ENCODE assay signal across 1 cellular context in the genomic region with DNA sequence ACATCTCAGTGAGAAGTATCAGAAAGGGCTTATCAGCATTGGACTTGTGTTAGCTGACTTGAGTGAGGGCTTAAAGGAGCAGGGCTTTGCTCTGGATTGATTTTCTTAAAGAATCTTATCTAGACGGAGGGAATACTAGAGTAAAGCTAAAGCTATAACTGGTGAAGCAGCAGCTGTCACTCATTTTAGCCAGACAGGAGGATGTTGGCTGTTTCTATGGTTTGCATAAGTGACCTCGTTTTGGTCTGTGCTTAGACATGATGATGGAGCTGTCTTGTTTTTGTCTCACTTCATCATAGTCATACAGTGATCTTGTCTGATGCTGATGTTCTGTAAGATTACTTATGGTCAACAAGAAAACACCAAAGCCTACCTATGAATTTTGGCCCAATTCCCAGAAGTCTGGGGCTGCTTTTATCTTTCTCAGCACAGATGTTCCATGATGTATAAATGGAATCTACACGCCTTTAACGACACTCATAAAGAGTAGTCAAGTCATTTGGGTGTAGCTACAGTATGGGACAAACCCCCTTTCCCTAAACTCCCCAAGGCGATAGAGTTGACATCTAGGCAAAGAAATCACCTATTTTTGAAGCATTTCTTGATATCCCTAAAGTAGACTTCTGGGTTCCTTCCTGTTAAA.
A peak's percentile ranks its signal among the peaks of the same experiment; 100 is the strongest.
TF ChIP-seq lines count a peak whose summit lies in the region.

No MANE protein-coding gene starts in this region.

TF ChIP-seq in K562, 482 proteins besides CTCF, POLR2A, EP300 and RAD21 (continued from another document and continues in another):
- TF ChIP-seq, protein P1, sequence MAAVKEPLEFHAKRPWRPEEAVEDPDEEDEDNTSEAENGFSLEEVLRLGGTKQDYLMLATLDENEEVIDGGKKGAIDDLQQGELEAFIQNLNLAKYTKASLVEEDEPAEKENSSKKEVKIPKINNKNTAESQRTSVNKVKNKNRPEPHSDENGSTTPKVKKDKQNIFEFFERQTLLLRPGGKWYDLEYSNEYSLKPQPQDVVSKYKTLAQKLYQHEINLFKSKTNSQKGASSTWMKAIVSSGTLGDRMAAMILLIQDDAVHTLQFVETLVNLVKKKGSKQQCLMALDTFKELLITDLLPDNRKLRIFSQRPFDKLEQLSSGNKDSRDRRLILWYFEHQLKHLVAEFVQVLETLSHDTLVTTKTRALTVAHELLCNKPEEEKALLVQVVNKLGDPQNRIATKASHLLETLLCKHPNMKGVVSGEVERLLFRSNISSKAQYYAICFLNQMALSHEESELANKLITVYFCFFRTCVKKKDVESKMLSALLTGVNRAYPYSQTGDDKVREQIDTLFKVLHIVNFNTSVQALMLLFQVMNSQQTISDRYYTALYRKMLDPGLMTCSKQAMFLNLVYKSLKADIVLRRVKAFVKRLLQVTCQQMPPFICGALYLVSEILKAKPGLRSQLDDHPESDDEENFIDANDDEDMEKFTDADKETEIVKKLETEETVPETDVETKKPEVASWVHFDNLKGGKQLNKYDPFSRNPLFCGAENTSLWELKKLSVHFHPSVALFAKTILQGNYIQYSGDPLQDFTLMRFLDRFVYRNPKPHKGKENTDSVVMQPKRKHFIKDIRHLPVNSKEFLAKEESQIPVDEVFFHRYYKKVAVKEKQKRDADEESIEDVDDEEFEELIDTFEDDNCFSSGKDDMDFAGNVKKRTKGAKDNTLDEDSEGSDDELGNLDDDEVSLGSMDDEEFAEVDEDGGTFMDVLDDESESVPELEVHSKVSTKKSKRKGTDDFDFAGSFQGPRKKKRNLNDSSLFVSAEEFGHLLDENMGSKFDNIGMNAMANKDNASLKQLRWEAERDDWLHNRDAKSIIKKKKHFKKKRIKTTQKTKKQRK (IDR thresholded peaks at IDR 0.05; ENCODE audit: borderline replicate concordance, low read depth, low read length), result no peak
- TF ChIP-seq STAG1 (CRISPR knock-in tag; IDR thresholded peaks at IDR 0.05; ENCODE audit: borderline replicate concordance), result no peak
- TF ChIP-seq, protein P2, sequence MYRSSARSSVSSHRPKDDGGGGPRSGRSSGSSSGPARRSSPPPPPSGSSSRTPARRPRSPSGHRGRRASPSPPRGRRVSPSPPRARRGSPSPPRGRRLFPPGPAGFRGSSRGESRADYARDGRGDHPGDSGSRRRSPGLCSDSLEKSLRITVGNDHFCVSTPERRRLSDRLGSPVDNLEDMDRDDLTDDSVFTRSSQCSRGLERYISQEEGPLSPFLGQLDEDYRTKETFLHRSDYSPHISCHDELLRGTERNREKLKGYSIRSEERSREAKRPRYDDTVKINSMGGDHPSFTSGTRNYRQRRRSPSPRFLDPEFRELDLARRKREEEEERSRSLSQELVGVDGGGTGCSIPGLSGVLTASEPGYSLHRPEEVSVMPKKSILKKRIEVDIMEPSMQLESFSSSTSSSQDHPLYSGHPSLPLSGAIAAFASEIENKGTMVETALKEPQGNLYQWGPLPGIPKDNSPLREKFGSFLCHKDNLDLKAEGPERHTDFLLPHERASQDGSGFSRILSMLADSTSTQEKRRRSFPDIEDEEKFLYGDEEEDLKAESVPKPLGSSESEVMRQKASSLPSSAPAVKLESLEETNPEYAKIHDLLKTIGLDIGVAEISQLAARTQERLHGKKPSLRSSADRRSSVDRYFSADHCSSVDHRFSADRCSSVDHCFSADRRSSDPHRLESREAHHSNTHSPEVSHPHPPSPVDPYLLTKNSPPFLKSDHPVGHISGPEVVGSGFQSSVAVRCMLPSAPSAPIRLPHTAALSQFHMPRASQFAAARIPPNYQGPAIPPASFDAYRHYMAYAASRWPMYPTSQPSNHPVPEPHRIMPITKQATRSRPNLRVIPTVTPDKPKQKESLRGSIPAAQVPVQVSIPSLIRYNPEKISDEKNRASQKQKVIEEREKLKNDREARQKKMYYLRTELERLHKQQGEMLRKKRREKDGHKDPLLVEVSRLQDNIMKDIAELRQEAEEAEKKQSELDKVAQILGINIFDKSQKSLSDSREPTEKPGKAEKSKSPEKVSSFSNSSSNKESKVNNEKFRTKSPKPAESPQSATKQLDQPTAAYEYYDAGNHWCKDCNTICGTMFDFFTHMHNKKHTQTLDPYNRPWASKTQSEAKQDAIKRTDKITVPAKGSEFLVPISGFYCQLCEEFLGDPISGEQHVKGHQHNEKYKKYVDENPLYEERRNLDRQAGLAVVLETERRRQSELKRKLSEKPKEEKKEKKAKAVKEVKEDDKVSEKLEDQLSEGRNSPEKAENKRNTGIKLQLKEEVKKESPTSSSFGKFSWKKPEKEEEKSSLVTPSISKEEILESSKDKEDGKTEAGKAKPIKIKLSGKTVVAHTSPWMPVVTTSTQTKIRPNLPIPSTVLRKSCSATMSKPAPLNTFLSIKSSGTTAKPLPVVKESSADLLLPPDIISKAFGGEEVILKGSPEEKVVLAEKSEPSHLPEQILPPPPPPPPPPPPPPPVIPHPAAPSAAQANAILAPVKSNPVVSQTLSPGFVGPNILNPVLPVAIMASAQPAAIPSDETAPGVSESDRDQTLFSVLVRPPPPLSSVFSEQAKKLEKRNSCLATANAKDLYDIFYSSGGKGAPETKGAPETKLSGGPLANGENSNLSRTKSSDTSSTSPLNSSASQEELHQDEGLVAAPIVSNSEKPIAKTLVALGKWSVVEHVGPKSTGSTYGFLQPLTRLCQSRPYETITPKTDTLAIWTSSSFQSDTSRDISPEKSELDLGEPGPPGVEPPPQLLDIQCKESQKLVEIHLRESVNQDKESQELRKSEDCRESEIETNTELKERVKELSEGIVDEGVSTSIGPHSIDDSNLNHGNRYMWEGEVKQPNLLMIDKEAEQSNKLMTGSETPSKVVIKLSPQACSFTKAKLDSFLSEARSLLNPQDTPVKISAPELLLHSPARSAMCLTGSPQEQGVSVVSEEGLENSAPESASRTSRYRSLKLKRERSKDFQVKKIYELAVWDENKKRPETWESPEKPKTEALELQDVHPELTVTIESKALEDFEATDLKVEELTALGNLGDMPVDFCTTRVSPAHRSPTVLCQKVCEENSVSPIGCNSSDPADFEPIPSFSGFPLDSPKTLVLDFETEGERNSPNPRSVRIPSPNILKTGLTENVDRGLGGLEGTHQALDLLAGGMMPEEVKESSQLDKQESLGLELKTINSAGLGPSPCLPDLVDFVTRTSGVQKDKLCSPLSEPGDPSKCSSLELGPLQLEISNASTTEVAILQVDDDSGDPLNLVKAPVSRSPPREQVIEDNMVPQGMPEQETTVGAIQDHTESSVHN (IDR thresholded peaks at IDR 0.05; ENCODE audit: borderline replicate concordance in 1 of 2, low read depth in 1 of 2), result peak in 1 of 2 experiments; percentile 56; a peak in 1 of 4 replicates
- TF ChIP-seq MECOM (CRISPR knock-in tag; IDR thresholded peaks at IDR 0.05), result peak; percentile 99
- peak; percentile 85 for TF ChIP-seq ATF7 (IDR thresholded peaks at IDR 0.05)
- no peak; the same call in 1 of the 2 replicates for TF ChIP-seq CC2D1A (IDR thresholded peaks at IDR 0.05)
- TF ChIP-seq GATAD2B (IDR thresholded peaks at IDR 0.05; ENCODE audit: borderline replicate concordance), result peak; percentile 88
- peak; percentile 79 for TF ChIP-seq SMAD1 (IDR thresholded peaks at IDR 0.05; ENCODE audit: low read depth, low read length, partially characterized antibody)
- TF ChIP-seq, protein P3, sequence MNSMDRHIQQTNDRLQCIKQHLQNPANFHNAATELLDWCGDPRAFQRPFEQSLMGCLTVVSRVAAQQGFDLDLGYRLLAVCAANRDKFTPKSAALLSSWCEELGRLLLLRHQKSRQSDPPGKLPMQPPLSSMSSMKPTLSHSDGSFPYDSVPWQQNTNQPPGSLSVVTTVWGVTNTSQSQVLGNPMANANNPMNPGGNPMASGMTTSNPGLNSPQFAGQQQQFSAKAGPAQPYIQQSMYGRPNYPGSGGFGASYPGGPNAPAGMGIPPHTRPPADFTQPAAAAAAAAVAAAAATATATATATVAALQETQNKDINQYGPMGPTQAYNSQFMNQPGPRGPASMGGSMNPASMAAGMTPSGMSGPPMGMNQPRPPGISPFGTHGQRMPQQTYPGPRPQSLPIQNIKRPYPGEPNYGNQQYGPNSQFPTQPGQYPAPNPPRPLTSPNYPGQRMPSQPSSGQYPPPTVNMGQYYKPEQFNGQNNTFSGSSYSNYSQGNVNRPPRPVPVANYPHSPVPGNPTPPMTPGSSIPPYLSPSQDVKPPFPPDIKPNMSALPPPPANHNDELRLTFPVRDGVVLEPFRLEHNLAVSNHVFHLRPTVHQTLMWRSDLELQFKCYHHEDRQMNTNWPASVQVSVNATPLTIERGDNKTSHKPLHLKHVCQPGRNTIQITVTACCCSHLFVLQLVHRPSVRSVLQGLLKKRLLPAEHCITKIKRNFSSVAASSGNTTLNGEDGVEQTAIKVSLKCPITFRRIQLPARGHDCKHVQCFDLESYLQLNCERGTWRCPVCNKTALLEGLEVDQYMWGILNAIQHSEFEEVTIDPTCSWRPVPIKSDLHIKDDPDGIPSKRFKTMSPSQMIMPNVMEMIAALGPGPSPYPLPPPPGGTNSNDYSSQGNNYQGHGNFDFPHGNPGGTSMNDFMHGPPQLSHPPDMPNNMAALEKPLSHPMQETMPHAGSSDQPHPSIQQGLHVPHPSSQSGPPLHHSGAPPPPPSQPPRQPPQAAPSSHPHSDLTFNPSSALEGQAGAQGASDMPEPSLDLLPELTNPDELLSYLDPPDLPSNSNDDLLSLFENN (IDR thresholded peaks at IDR 0.05; ENCODE audit: low read depth in 2 of 2, low read length in 2 of 2), result peak in 1 of 2 experiments; percentile 63; a peak in 1 of 4 replicates
- no peak for TF ChIP-seq ZNF311 (CRISPR knock-in tag; IDR thresholded peaks at IDR 0.05)
- TF ChIP-seq POLR3A (IDR thresholded peaks at IDR 0.05; ENCODE audit: borderline replicate concordance, extremely low read depth, insufficient read depth, insufficient read length), result no peak
- TF ChIP-seq ZNF717 (CRISPR knock-in tag; IDR thresholded peaks at IDR 0.05), result no peak
- no peak for TF ChIP-seq ZFX (CRISPR knock-in tag; IDR thresholded peaks at IDR 0.05)
- TF ChIP-seq, protein P4, sequence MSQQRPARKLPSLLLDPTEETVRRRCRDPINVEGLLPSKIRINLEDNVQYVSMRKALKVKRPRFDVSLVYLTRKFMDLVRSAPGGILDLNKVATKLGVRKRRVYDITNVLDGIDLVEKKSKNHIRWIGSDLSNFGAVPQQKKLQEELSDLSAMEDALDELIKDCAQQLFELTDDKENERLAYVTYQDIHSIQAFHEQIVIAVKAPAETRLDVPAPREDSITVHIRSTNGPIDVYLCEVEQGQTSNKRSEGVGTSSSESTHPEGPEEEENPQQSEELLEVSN (IDR thresholded peaks at IDR 0.05; ENCODE audit: borderline replicate concordance in 1 of 2, extremely low read depth in 1 of 2, insufficient read depth in 1 of 2, insufficient read length in 1 of 2, low read depth in 1 of 2, low read length in 1 of 2, poor library complexity in 1 of 2, severe bottlenecking in 1 of 2), result no peak
- TF ChIP-seq MYNN (IDR thresholded peaks at IDR 0.05), result no peak
- TF ChIP-seq MYNN (CRISPR knock-in tag; IDR thresholded peaks at IDR 0.05), result no peak
- TF ChIP-seq DACH1 (IDR thresholded peaks at IDR 0.05; ENCODE audit: partially characterized antibody), result no peak
- peak; percentile 92 for TF ChIP-seq LEF1 (IDR thresholded peaks at IDR 0.05)
- no peak for TF ChIP-seq SETDB1 (IDR thresholded peaks at IDR 0.05; ENCODE audit: low read length)
- no peak for TF ChIP-seq ELF4 (CRISPR knock-in tag; IDR thresholded peaks at IDR 0.05)
- TF ChIP-seq, protein P5, sequence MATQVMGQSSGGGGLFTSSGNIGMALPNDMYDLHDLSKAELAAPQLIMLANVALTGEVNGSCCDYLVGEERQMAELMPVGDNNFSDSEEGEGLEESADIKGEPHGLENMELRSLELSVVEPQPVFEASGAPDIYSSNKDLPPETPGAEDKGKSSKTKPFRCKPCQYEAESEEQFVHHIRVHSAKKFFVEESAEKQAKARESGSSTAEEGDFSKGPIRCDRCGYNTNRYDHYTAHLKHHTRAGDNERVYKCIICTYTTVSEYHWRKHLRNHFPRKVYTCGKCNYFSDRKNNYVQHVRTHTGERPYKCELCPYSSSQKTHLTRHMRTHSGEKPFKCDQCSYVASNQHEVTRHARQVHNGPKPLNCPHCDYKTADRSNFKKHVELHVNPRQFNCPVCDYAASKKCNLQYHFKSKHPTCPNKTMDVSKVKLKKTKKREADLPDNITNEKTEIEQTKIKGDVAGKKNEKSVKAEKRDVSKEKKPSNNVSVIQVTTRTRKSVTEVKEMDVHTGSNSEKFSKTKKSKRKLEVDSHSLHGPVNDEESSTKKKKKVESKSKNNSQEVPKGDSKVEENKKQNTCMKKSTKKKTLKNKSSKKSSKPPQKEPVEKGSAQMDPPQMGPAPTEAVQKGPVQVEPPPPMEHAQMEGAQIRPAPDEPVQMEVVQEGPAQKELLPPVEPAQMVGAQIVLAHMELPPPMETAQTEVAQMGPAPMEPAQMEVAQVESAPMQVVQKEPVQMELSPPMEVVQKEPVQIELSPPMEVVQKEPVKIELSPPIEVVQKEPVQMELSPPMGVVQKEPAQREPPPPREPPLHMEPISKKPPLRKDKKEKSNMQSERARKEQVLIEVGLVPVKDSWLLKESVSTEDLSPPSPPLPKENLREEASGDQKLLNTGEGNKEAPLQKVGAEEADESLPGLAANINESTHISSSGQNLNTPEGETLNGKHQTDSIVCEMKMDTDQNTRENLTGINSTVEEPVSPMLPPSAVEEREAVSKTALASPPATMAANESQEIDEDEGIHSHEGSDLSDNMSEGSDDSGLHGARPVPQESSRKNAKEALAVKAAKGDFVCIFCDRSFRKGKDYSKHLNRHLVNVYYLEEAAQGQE (CRISPR knock-in tag; IDR thresholded peaks at IDR 0.05; ENCODE audit: low read depth), result no peak
- peak; percentile 60 for TF ChIP-seq MYC (IDR thresholded peaks at IDR 0.05; ENCODE audit: low read depth, low read length)
- TF ChIP-seq MYC (CRISPR knock-in tag; IDR thresholded peaks at IDR 0.05; ENCODE audit: borderline replicate concordance, low read depth), result no peak
- peak; percentile 94 for TF ChIP-seq ZEB2 (IDR thresholded peaks at IDR 0.05)
- TF ChIP-seq, protein P6, sequence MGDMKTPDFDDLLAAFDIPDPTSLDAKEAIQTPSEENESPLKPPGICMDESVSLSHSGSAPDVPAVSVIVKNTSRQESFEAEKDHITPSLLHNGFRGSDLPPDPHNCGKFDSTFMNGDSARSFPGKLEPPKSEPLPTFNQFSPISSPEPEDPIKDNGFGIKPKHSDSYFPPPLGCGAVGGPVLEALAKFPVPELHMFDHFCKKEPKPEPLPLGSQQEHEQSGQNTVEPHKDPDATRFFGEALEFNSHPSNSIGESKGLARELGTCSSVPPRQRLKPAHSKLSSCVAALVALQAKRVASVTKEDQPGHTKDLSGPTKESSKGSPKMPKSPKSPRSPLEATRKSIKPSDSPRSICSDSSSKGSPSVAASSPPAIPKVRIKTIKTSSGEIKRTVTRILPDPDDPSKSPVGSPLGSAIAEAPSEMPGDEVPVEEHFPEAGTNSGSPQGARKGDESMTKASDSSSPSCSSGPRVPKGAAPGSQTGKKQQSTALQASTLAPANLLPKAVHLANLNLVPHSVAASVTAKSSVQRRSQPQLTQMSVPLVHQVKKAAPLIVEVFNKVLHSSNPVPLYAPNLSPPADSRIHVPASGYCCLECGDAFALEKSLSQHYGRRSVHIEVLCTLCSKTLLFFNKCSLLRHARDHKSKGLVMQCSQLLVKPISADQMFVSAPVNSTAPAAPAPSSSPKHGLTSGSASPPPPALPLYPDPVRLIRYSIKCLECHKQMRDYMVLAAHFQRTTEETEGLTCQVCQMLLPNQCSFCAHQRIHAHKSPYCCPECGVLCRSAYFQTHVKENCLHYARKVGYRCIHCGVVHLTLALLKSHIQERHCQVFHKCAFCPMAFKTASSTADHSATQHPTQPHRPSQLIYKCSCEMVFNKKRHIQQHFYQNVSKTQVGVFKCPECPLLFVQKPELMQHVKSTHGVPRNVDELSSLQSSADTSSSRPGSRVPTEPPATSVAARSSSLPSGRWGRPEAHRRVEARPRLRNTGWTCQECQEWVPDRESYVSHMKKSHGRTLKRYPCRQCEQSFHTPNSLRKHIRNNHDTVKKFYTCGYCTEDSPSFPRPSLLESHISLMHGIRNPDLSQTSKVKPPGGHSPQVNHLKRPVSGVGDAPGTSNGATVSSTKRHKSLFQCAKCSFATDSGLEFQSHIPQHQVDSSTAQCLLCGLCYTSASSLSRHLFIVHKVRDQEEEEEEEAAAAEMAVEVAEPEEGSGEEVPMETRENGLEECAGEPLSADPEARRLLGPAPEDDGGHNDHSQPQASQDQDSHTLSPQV (IDR thresholded peaks at IDR 0.05), result peak; percentile 82
- no peak for TF ChIP-seq ARID2 (IDR thresholded peaks at IDR 0.05)
- peak; percentile 87 for TF ChIP-seq MTA2 (IDR thresholded peaks at IDR 0.05; ENCODE audit: low read depth)
- TF ChIP-seq NCOA4 (IDR thresholded peaks at IDR 0.05; ENCODE audit: partially characterized antibody), result no peak
